Comparison of ENCODE assay signal across 8 cellular contexts in genomic region chr10:131901181-131901829, GRCh38. TPM values are rescaled to one million over a fixed set of nuclear protein-coding genes. Genes with fewer than 3 reads are reported as not detected.
DNase-seq lines count a peak whose midpoint lies in the region; ATAC-seq, FAIRE-seq and TF ChIP-seq lines count a peak whose summit lies in the region.

No MANE protein-coding gene starts in this region.

- DNase-seq in Caco-2 (peak; percentile 45 to 66), H1 (ENCODE audit: low read depth in 1 of 2, low spot score in 2 of 2) (no peak), mesenteric fat pad (ENCODE audit: low spot score) (peak; percentile 94), suprapubic skin (ENCODE audit: low spot score in 2 of 2) (peak; percentile 73 to 81), DMS114 treated with DMSO at 0.1 percent for 48 hours (lab: John Stamatoyannopoulos, UW; ENCODE audit: unreplicated experiment) (no peak)
- peak; percentile 65 for DNase-seq in activated CD4-positive, alpha-beta T cell treated with anti-CD3 and anti-CD28 coated beads for 36 hours

- H3K4me1 Mint-ChIP-seq in Caco-2 (ENCODE audit: low read depth, unreplicated experiment), result peaks cover 24% of the 10 kb centered on the region
- peaks cover 56% of the 10 kb centered on the region for H3K4me1 Mint-ChIP-seq in activated CD4-positive, alpha-beta T cell treated with anti-CD3 and anti-CD28 coated beads for 36 hours

- H3K4me2 ChIP-seq in H1 (ENCODE audit: insufficient read depth in 1 of 2, low read depth in 2 of 2, low read length in 2 of 2), result peak overlapping the region; percentile 60 to 74

- TF ChIP-seq RAD21 in H1 (IDR thresholded peaks at IDR 0.05 in 1 of 2, conservative IDR thresholded peaks at IDR 0.05 in 1 of 2; ENCODE audit: low read depth in 2 of 2, low read length in 2 of 2), result no peak

- peak overlapping the region; percentile 90 for H3K4me3 Mint-ChIP-seq in Caco-2 (ENCODE audit: unreplicated experiment)
- H3K4me3 Mint-ChIP-seq in activated CD4-positive, alpha-beta T cell treated with anti-CD3 and anti-CD28 coated beads for 36 hours, result peak overlapping the region; percentile 93

- H2BK20ac ChIP-seq in H1 (ENCODE audit: low read length), result no peak overlapping the region

- no peak overlapping the region for H2AFZ ChIP-seq in H1 (ENCODE audit: low read length)

- no peak for FAIRE-seq in H1 (lab: Jason Lieb, UNC)

- no peak overlapping the region for H2BK5ac ChIP-seq in H1 (ENCODE audit: low read depth, low read length)

- H3K36me3 Mint-ChIP-seq in Caco-2 (ENCODE audit: insufficient read depth, unreplicated experiment), result peaks cover 37% of the 10 kb centered on the region
- H3K36me3 Mint-ChIP-seq in activated CD4-positive, alpha-beta T cell treated with anti-CD3 and anti-CD28 coated beads for 36 hours (ENCODE audit: low read depth), result peaks cover 24% of the 10 kb centered on the region

- peak; percentile 18 for ATAC-seq in GM21367 (IDR thresholded peaks at IDR 0.05; ENCODE audit: unreplicated experiment)
- ATAC-seq in HG03571 (IDR thresholded peaks at IDR 0.05; ENCODE audit: unreplicated experiment), result peak; percentile 34
- ATAC-seq in activated CD4-positive, alpha-beta T cell treated with anti-CD3 and anti-CD28 coated beads for 36 hours, result peak; percentile 5

- no peak overlapping the region for H3K23ac ChIP-seq in H1 (ENCODE audit: insufficient read length)

- H3K23me2 ChIP-seq in H1 (ENCODE audit: low read depth, low read length), result peaks cover 2% of the 10 kb centered on the region; the same call in 1 of the 2 replicates

- no peak overlapping the region for H3K14ac ChIP-seq in H1 (ENCODE audit: insufficient read length)

- peak overlapping the region; percentile 71 for H3K27ac Mint-ChIP-seq in Caco-2 (ENCODE audit: unreplicated experiment)
- H3K27ac Mint-ChIP-seq in activated CD4-positive, alpha-beta T cell treated with anti-CD3 and anti-CD28 coated beads for 36 hours, result peak overlapping the region; percentile 92

- H4K20me1 ChIP-seq in H1 (replicated peaks in 1 of 2; ENCODE audit: control insufficient read depth in 1 of 2, insufficient read depth in 2 of 2, low read length in 2 of 2), result peaks cover 16 to 24% of the 10 kb centered on the region in 2 experiments

- 2% methylated on average over 29 of the region's 83 CpGs; no CpG with 5 or more reads in 1 of the 2 experiments for WGBS in H1 (ENCODE audit: extremely low coverage in 1 of 2, insufficient coverage in 1 of 2, insufficient read length in 1 of 2, insufficient replicate concordance in 2 of 2, low coverage in 1 of 2, low lambda C conversion rate in 2 of 2, missing lambda C conversion rate in 1 of 2), 2 experiments
- WGBS in suprapubic skin, result 0% methylated on average over 34 of the region's 83 CpGs

- H3K9ac ChIP-seq in H1 (replicated peaks in 1 of 4; ENCODE audit: extremely low read depth in 1 of 4, low read depth in 3 of 4, low read length in 3 of 4), result peak overlapping the region; percentile 0 to 94 (median 64); a peak in 6 of 7 replicates

- POLR2A ChIA-PET in Caco-2 (lab: Charles Lee), result interaction anchor here (0.6 kb wide), 3 partner anchors 47 to 293 kb away, joined by 3 read pairs; no protein-coding TSS in a partner anchor
- POLR2A ChIA-PET in activated CD4-positive, alpha-beta T cell treated with anti-CD3 and anti-CD28 coated beads for 36 hours (lab: Charles Lee), result interaction anchor here (0.7 kb wide), 1 partner anchor 16 kb away, joined by 3 read pairs; no protein-coding TSS in a partner anchor
- POLR2A ChIA-PET in H1 (lab: Charles Lee; ENCODE audit: partially characterized antibody), result interaction anchor here (0.6 to 3.9 kb wide), 9 partner anchors 10 to 261 kb away, joined by 3 to 12 read pairs (median 3); no protein-coding TSS in a partner anchor

- CTCF ChIA-PET in Caco-2 (lab: Charles Lee), result interaction anchor here (1.6 kb wide), 1 partner anchor 15 kb away, joined by 5 read pairs; no protein-coding TSS in a partner anchor
- CTCF ChIA-PET in activated CD4-positive, alpha-beta T cell treated with anti-CD3 and anti-CD28 coated beads for 36 hours (lab: Charles Lee), result interaction anchor here (0.9 to 2.2 kb wide), 6 partner anchors 9 to 121 kb away, joined by 3 to 18 read pairs (median 6); no protein-coding TSS in a partner anchor
- CTCF ChIA-PET in H1 (lab: Charles Lee; ENCODE audit: partially characterized antibody), result interaction anchor here (0.7 to 1.8 kb wide), 2 partner anchors 10 to 42 kb away, joined by 3 to 5 read pairs; no protein-coding TSS in a partner anchor

- no peaks in the 10 kb centered on the region for H3K36me3 ChIP-seq in Caco-2 (ENCODE audit: control insufficient read depth, insufficient read depth, low read length)
- peaks cover 0 to 5% (median 3%) of the 10 kb centered on the region in 4 experiments; a peak in 1 of 8 replicates for H3K36me3 ChIP-seq in H1 (ENCODE audit: control insufficient read depth in 2 of 4, insufficient read depth in 4 of 4, low read length in 3 of 4)
- H3K36me3 ChIP-seq in suprapubic skin, result peaks cover 6% of the 10 kb centered on the region

- no peak overlapping the region for H2BK120ac ChIP-seq in H1 (replicated peaks; ENCODE audit: low read depth, low read length)

- H3K9me3 ChIP-seq in Caco-2 (no peaks in the 10 kb centered on the region), H1 (ENCODE audit: insufficient read depth in 2 of 2, low read depth in 1 of 2, low read length in 1 of 2) (no peaks in the 10 kb centered on the region), suprapubic skin (no peaks in the 10 kb centered on the region)

- H3K9me3 Mint-ChIP-seq in Caco-2 (ENCODE audit: unreplicated experiment), result no peaks in the 10 kb centered on the region
- no peaks in the 10 kb centered on the region for H3K9me3 Mint-ChIP-seq in activated CD4-positive, alpha-beta T cell treated with anti-CD3 and anti-CD28 coated beads for 36 hours (ENCODE audit: low read depth)

- peaks cover 4% of the 10 kb centered on the region for H3K79me1 ChIP-seq in H1 (ENCODE audit: low read depth, low read length)

- TF ChIP-seq EP300 in H1 (IDR thresholded peaks at IDR 0.05; ENCODE audit: borderline replicate concordance in 1 of 2, low read depth in 2 of 2, low read length in 2 of 2), result no peak
- TF ChIP-seq EP300 in suprapubic skin (IDR thresholded peaks at IDR 0.05), result no peak

- peak overlapping the region; percentile 95 for H4K8ac ChIP-seq in H1 (ENCODE audit: extremely low read depth, insufficient read depth, low read length)

- H4K91ac ChIP-seq in H1 (replicated peaks; ENCODE audit: insufficient read length, low read length), result no peak overlapping the region

- H3K56ac ChIP-seq in H1 (replicated peaks; ENCODE audit: insufficient read length, low read depth, low read length), result peak overlapping the region; percentile 55

- H3K4me3 ChIP-seq in Caco-2 (ENCODE audit: low read depth, low read length) (peak overlapping the region; percentile 88), H1 (ENCODE audit: extremely low read depth in 1 of 4, insufficient read depth in 2 of 4, low read depth in 3 of 4, low read length in 4 of 4) (peak overlapping the region; percentile 72 to 88 (median 82)), suprapubic skin (peak overlapping the region; percentile 99)

- H2BK15ac ChIP-seq in H1 (ENCODE audit: low read length), result no peak overlapping the region

- BruUV-seq in Caco-2 (replicated peaks; lab: Mats Ljungman, UMichigan), result no TSS peak

- H2AK5ac ChIP-seq in H1 (ENCODE audit: low read depth, low read length), result no peak overlapping the region

- H3K27me3 ChIP-seq in Caco-2 (replicated peaks; ENCODE audit: control insufficient read depth, insufficient read depth, low read length) (no peaks in the 10 kb centered on the region), H1 (replicated peaks in 1 of 4; ENCODE audit: control insufficient read depth in 3 of 4, extremely low read depth in 1 of 4, insufficient read depth in 3 of 4, low read length in 3 of 4) (peaks cover 0 to 2% (median 0%) of the 10 kb centered on the region in 4 experiments; a peak in 3 of 7 replicates), suprapubic skin (peaks cover 6% of the 10 kb centered on the region)

- H3K4me1 ChIP-seq in Caco-2, result peaks cover 23% of the 10 kb centered on the region; the same call in 1 of the 2 replicates
- H3K4me1 ChIP-seq in H1 (replicated peaks in 1 of 4; ENCODE audit: control insufficient read depth in 3 of 4, insufficient read depth in 4 of 4, low read length in 3 of 4), result peaks cover 0 to 4% (median 2%) of the 10 kb centered on the region in 4 experiments; a peak in 4 of 7 replicates
- H3K4me1 ChIP-seq in suprapubic skin, result peaks cover 45% of the 10 kb centered on the region

- intact Hi-C loops in Caco-2 (cut with micrococcal nuclease; ENCODE audit: unreplicated experiment), result no loop called here
- intact Hi-C loops in activated CD4-positive, alpha-beta T cell treated with anti-CD3 and anti-CD28 coated beads for 36 hours (cut with DNase I, micrococcal nuclease), result loop anchor here (2.0 to 10.0 kb wide), 7 partner anchors 121 to 1491 kb away; partner anchors contain the start of genes LRRC27 (in 2 of the 2), MTG1 (in 1 of the 2), TUBGCP2 (in 1 of the 2) and ZNF511 (in 1 of the 2)

- peaks cover 10% of the 10 kb centered on the region for H3K27me3 Mint-ChIP-seq in Caco-2 (ENCODE audit: insufficient read depth, unreplicated experiment)
- H3K27me3 Mint-ChIP-seq in activated CD4-positive, alpha-beta T cell treated with anti-CD3 and anti-CD28 coated beads for 36 hours, result peaks cover 7% of the 10 kb centered on the region

- peaks cover 16 to 47% of the 10 kb centered on the region in 2 experiments for H3K79me2 ChIP-seq in H1 (ENCODE audit: control insufficient read depth in 1 of 2, insufficient read depth in 2 of 2, low read length in 2 of 2)

- H4K5ac ChIP-seq in H1 (ENCODE audit: insufficient read length, low read depth, low read length), result no peak overlapping the region

- TF ChIP-seq CTCF in Caco-2 (IDR thresholded peaks at IDR 0.05; ENCODE audit: insufficient read depth in 1 of 2, low read depth in 1 of 2, low read length in 1 of 2, severe bottlenecking in 1 of 2, unreplicated experiment in 1 of 2) (no peak), H1 (IDR thresholded peaks at IDR 0.05; ENCODE audit: control extremely low read depth in 1 of 3, insufficient read depth in 1 of 3, low read depth in 1 of 3, low read length in 3 of 3) (no peak), suprapubic skin (IDR thresholded peaks at IDR 0.05) (no peak)

- TF ChIP-seq POLR2A in H1 (IDR thresholded peaks at IDR 0.05; ENCODE audit: control extremely low read depth in 1 of 2, low read depth in 2 of 2, low read length in 2 of 2) (0 out of 3 replicates have a peak, but pooled peaks of 1 of the 2 experiments have one; percentile 38), suprapubic skin (IDR thresholded peaks at IDR 0.05) (no peak)

- H3K27ac ChIP-seq in H1 (ENCODE audit: low read depth, low read length) (no peak overlapping the region; the same call in 1 of the 2 replicates), suprapubic skin (peak overlapping the region; percentile 93)

- H3K4ac ChIP-seq in H1 (replicated peaks; ENCODE audit: insufficient read length, low read depth, low read length), result no peak overlapping the region

- H3K18ac ChIP-seq in H1 (ENCODE audit: extremely low read depth, low read length), result no peak overlapping the region

- H2BK12ac ChIP-seq in H1 (ENCODE audit: low read depth, low read length), result no peak overlapping the region

RNA-seq across cellular contexts. Expression of gene PPP2R2D, which starts 0.5 kb away (rescaled TPM):
- total RNA-seq in Caco-2 (2022) (34.4 and 39.8 TPM in 2 replicates), mesenteric fat pad (27.4 TPM), suprapubic skin (10 to 100 TPM; 22.6 to 67.2 (median 30.1) TPM)
- 10 to 100 TPM; 30.0 to 39.3 TPM for total RNA-seq in activated CD4-positive, alpha-beta T cell treated with anti-CD3 and anti-CD28 coated beads for 36 hours
- 32.8 and 34.1 TPM in 2 replicates for total RNA-seq in H1 (2021; fragmentation: NEBNext Ultra II Directional; extraction: Animal tissue kit (Norgen Biotek cat#: 25700))
- 22.8 and 25.4 TPM in 2 replicates for polyA plus RNA-seq in H1 (2011; rRNA removed)
- polyA plus RNA-seq in H1 (2011; cell fraction: cytosol; rRNA removed), result 27.9 TPM
- 48.3 TPM for polyA plus RNA-seq in H1 (2011; cell fraction: nucleus; rRNA removed)
- polyA plus RNA-seq in H1 (2012, experiment 1 of 2), result 23.0 to 27.3 TPM (median 25.8 TPM) in 4 replicates
- 17.9 TPM for polyA plus RNA-seq in H1 (2012, experiment 2 of 2)
- 25.0 TPM for polyA plus RNA-seq in H1 (2013, experiment 1 of 2)
- polyA plus RNA-seq in H1 (2013, experiment 2 of 2), result 25.3 TPM
- polyA minus RNA-seq in H1 (2011; rRNA and poly(A)+ RNA removed), result 38.8 and 40.7 TPM in 2 replicates
- polyA minus RNA-seq in H1 (2011; cell fraction: cytosol; rRNA and poly(A)+ RNA removed), result 18.9 TPM
- 42.4 TPM for polyA minus RNA-seq in H1 (2011; cell fraction: nucleus; rRNA and poly(A)+ RNA removed)

Comparison
In these comparisons a context has a peak if more than half of its experiments do, and no peak if none do; other contexts are left out.
1. DNase-seq: peak in Caco-2 (2 of 2), activated CD4-positive, alpha-beta T cell treated with anti-CD3 and anti-CD28 coated beads for 36 hours (single experiment), mesenteric fat pad (single experiment) and suprapubic skin (2 of 2); none in H1 (0 of 2) and DMS114 treated with DMSO at 0.1 percent for 48 hours (single experiment).
2. Peak in every context shown above with its lines, with median percentiles within 50 percentile points of each other: H3K4me3 ChIP-seq and ATAC-seq.